ENCODE assay signal across 8 cellular contexts in the genomic region with DNA sequence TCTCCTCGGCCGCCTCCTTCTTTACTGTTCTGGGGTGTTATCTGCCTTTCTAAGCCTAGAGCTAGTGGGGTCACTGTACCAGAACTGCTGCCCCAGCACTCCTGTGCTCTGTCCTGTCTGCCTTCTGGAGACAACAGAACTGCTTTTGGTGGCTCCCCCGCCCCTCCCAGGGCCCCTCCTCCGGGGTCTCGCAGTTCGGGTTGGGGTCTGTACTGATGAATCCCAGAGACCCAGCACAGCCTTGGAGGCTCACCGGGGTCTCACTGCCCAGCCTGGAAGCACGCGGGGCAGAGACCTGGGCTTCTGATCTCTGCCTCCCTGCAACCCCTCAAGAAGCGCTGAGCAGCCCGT. TPM values are rescaled to one million over a fixed set of nuclear protein-coding genes. Genes with fewer than 3 reads are reported as not detected.
DNase-seq lines count a peak whose midpoint lies in the region; ATAC-seq lines count a peak whose summit lies in the region.

No MANE protein-coding gene starts in this region.

- peak overlapping the region; percentile 68 to 80 for H3K4me3 ChIP-seq in muscle layer of colon (ENCODE audit: low read depth in 1 of 2, low read length in 2 of 2)

- peaks cover 11% of the 10 kb centered on the region for H3K4me1 ChIP-seq in muscle layer of colon (ENCODE audit: insufficient read depth, low read length)

- peaks cover 0 to 16% of the 10 kb centered on the region in 2 donors for H3K27me3 ChIP-seq in muscle layer of colon (ENCODE audit: control insufficient read depth in 1 of 2, insufficient read depth in 2 of 2, low read length in 2 of 2)

- ATAC-seq in Right ventricle myocardium superior (ENCODE audit: poor library complexity) (peak; percentile 2), HG02840 (IDR thresholded peaks at IDR 0.05; ENCODE audit: low FRiP score, unreplicated experiment) (no peak), GM19324 (IDR thresholded peaks at IDR 0.05; ENCODE audit: low FRiP score, unreplicated experiment) (no peak)

- DNase-seq in Right ventricle myocardium superior (no peak), cardiac septum (ENCODE audit: low spot score) (no peak), caudate nucleus (lab: John Stamatoyannopoulos, UW) (no peak), ACHN (no peak), NCI-H1930 (lab: John Stamatoyannopoulos, UW) (no peak)

- no peak overlapping the region for H3K9ac ChIP-seq in muscle layer of colon (ENCODE audit: low read length)

- peak overlapping the region; percentile 83 for H3K27ac ChIP-seq in caudate nucleus (ENCODE audit: low read depth, low read length)
- H3K27ac ChIP-seq in muscle layer of colon (ENCODE audit: low read depth, low read length): no peak overlapping the region

- no peaks in the 10 kb centered on the region for H3K36me3 ChIP-seq in muscle layer of colon (ENCODE audit: insufficient read depth, low read length)

- intact Hi-C loops in Right ventricle myocardium superior (cut with DNase I) (loop anchor here (2.0 to 5.0 kb wide), 3 partner anchors 106 to 200 kb away; no protein-coding TSS in a partner anchor), cardiac septum (cut with DNase I) (loop anchor here (1.0 to 5.0 kb wide), 2 partner anchors 105 to 501 kb away; partner anchors contain the start of gene SNRPE)

- H3K9me3 ChIP-seq in muscle layer of colon (ENCODE audit: low read length): no peaks in the 10 kb centered on the region

- in situ Hi-C loops in ACHN (cut with HindIII; ENCODE audit: low pct_ligation_motif_present, low pct_unique_long_range_greater_than_20kb, low sequenced_read_pairs): loop anchor here (25.0 kb wide), 1 partner anchor 201 kb away; the partner anchor contains the start of genes ETNK2 and REN

RNA-seq across cellular contexts. Expression of gene PLEKHA6, which starts 3.2 kb away (rescaled TPM):
- total RNA-seq in Right ventricle myocardium superior (20.0 TPM), cardiac septum (27.9 TPM)

RNA-seq across cellular contexts. Expression of gene PPP1R15B, which starts 48.7 kb away (rescaled TPM):
- total RNA-seq in Right ventricle myocardium superior (19.7 TPM), cardiac septum (21.2 TPM)
